ENCODE assay signal across 18 cellular contexts in genomic region chr2:20606198-20606597, GRCh38.
"Had no signal": no experiment of that assay in that cellular context is flagged by ENCODE, and none has a peak within 500 bp of the region (broad histone marks: within the 10 kb centered on the region; RNA-seq: fewer than 3 reads in every experiment).

No MANE protein-coding gene starts in this region.

- H3K4me1 ChIP-seq: colonic mucosa, parathyroid adenoma had no signal

- H3K4me3 ChIP-seq: colonic mucosa, heart right ventricle, lower lobe of right lung, prostate gland, skin epidermis, suprapubic skin, tibial artery had no signal

- H3K36me3 ChIP-seq: colonic mucosa, heart right ventricle, lower lobe of right lung, prostate gland, suprapubic skin, tibial artery had no signal

- H3K9ac ChIP-seq: parathyroid adenoma had no signal

- H3K27me3 ChIP-seq: colonic mucosa, heart right ventricle, suprapubic skin, tibial artery had no signal

- H3K27ac ChIP-seq: colonic mucosa, tibial artery had no signal

- H3K9me3 ChIP-seq: colonic mucosa, lower lobe of right lung, prostate gland, tibial artery had no signal

- DNase-seq: caudate nucleus; colonic mucosa; effector CD4-positive, alpha-beta T cell; heart right ventricle; hypothalamus; lower lobe of right lung; midbrain; naive B cell; retina; stimulated activated CD4-positive, alpha-beta T cell treated with anti-CD3 and anti-CD28 coated beads, Interleukin-2, amount 100 ng/mL, for 48 hours; stimulated activated naive CD4-positive, alpha-beta T cell treated with Interleukin-2 at 50 U/mL for 16 hours had no signal

- ATAC-seq: heart right ventricle, left lobe of liver, lower lobe of right lung, sciatic nerve had no signal
